1 cellular context compared by ENCODE assay signal in the genomic region with DNA sequence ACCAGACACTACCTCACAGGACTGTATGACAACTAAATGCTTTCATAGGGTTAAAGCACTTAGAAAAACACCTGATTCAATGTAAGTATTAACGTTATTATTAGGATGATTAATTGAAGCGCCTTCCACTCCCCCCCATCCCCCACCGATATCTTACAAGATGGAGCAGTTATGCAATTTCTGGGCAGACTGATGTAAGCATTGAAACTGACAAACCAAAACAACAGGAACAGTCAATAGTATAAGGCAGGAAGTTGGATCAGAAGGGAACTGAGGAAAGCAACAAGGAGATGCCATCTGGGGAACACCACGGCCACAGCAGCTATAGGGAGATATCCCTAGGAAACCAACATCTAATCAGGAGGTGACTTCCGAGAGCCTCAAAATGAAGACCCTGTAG.
A peak's percentile ranks its signal among the peaks of the same experiment; 100 is the strongest.
TF ChIP-seq lines count a peak whose summit lies in the region.

No MANE protein-coding gene starts in this region.

TF ChIP-seq in GM12878, 131 proteins besides CTCF, POLR2A, EP300 and RAD21:
- TF ChIP-seq SPI1 (IDR thresholded peaks at IDR 0.05; ENCODE audit: borderline replicate concordance, insufficient read depth, low read depth, low read length) (peak; percentile 12; the same call in 1 of the 2 replicates), STAT1 (conservative IDR thresholded peaks at IDR 0.05) (no peak), ZNF217 (IDR thresholded peaks at IDR 0.05) (no peak), KDM1A (IDR thresholded peaks at IDR 0.05; ENCODE audit: borderline replicate concordance) (no peak), LARP7 (IDR thresholded peaks at IDR 0.05) (peak; percentile 31; the same call in 1 of the 2 replicates), IKZF1 (conservative IDR thresholded peaks at IDR 0.05) (0 out of 2 replicates have a peak, but pooled peaks have one; percentile 35), HDAC6 (IDR thresholded peaks at IDR 0.05; ENCODE audit: unreplicated experiment) (no peak), DPF2 (IDR thresholded peaks at IDR 0.05) (no peak), FOXK2 (IDR thresholded peaks at IDR 0.05) (no peak), IKZF2 (IDR thresholded peaks at IDR 0.05) (peak in 1 of 2 experiments; percentile 9; a peak in 2 of 4 replicates), YY1 (IDR thresholded peaks at IDR 0.05; ENCODE audit: low read depth, low read length) (0 out of 2 replicates have a peak, but pooled peaks have one; percentile 14), POLR2AphosphoS5 (IDR thresholded peaks at IDR 0.05; ENCODE audit: low read length) (no peak)
- TF ChIP-seq, protein P1, sequence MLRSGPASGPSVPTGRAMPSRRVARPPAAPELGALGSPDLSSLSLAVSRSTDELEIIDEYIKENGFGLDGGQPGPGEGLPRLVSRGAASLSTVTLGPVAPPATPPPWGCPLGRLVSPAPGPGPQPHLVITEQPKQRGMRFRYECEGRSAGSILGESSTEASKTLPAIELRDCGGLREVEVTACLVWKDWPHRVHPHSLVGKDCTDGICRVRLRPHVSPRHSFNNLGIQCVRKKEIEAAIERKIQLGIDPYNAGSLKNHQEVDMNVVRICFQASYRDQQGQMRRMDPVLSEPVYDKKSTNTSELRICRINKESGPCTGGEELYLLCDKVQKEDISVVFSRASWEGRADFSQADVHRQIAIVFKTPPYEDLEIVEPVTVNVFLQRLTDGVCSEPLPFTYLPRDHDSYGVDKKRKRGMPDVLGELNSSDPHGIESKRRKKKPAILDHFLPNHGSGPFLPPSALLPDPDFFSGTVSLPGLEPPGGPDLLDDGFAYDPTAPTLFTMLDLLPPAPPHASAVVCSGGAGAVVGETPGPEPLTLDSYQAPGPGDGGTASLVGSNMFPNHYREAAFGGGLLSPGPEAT (IDR thresholded peaks at IDR 0.05; ENCODE audit: low read depth), result 0 out of 2 replicates have a peak, but pooled peaks have one; percentile 13
- TF ChIP-seq, protein P2, sequence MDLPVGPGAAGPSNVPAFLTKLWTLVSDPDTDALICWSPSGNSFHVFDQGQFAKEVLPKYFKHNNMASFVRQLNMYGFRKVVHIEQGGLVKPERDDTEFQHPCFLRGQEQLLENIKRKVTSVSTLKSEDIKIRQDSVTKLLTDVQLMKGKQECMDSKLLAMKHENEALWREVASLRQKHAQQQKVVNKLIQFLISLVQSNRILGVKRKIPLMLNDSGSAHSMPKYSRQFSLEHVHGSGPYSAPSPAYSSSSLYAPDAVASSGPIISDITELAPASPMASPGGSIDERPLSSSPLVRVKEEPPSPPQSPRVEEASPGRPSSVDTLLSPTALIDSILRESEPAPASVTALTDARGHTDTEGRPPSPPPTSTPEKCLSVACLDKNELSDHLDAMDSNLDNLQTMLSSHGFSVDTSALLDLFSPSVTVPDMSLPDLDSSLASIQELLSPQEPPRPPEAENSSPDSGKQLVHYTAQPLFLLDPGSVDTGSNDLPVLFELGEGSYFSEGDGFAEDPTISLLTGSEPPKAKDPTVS (IDR thresholded peaks at IDR 0.05; ENCODE audit: low read depth, low read length), result no peak
- TF ChIP-seq, protein P3, sequence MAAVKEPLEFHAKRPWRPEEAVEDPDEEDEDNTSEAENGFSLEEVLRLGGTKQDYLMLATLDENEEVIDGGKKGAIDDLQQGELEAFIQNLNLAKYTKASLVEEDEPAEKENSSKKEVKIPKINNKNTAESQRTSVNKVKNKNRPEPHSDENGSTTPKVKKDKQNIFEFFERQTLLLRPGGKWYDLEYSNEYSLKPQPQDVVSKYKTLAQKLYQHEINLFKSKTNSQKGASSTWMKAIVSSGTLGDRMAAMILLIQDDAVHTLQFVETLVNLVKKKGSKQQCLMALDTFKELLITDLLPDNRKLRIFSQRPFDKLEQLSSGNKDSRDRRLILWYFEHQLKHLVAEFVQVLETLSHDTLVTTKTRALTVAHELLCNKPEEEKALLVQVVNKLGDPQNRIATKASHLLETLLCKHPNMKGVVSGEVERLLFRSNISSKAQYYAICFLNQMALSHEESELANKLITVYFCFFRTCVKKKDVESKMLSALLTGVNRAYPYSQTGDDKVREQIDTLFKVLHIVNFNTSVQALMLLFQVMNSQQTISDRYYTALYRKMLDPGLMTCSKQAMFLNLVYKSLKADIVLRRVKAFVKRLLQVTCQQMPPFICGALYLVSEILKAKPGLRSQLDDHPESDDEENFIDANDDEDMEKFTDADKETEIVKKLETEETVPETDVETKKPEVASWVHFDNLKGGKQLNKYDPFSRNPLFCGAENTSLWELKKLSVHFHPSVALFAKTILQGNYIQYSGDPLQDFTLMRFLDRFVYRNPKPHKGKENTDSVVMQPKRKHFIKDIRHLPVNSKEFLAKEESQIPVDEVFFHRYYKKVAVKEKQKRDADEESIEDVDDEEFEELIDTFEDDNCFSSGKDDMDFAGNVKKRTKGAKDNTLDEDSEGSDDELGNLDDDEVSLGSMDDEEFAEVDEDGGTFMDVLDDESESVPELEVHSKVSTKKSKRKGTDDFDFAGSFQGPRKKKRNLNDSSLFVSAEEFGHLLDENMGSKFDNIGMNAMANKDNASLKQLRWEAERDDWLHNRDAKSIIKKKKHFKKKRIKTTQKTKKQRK (IDR thresholded peaks at IDR 0.05; ENCODE audit: low read depth, low read length), result no peak
- TF ChIP-seq, protein P4, sequence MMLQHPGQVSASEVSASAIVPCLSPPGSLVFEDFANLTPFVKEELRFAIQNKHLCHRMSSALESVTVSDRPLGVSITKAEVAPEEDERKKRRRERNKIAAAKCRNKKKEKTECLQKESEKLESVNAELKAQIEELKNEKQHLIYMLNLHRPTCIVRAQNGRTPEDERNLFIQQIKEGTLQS (IDR thresholded peaks at IDR 0.05; ENCODE audit: borderline replicate concordance, extremely low read depth, low read depth, low read length), result no peak
- TF ChIP-seq, protein P5, sequence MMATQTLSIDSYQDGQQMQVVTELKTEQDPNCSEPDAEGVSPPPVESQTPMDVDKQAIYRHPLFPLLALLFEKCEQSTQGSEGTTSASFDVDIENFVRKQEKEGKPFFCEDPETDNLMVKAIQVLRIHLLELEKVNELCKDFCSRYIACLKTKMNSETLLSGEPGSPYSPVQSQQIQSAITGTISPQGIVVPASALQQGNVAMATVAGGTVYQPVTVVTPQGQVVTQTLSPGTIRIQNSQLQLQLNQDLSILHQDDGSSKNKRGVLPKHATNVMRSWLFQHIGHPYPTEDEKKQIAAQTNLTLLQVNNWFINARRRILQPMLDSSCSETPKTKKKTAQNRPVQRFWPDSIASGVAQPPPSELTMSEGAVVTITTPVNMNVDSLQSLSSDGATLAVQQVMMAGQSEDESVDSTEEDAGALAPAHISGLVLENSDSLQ (IDR thresholded peaks at IDR 0.05), result no peak
TF ChIP-seq in GM12878: peak in this region for 6.
